18 cellular contexts compared by ENCODE assay signal in genomic region chr3:27089063-27089462, GRCh38.
"Had no signal": no experiment of that assay in that cellular context is flagged by ENCODE, and none has a peak within 500 bp of the region (broad histone marks: within the 10 kb centered on the region; RNA-seq: fewer than 3 reads in every experiment).

No MANE protein-coding gene starts in this region.

- H3K36me3 ChIP-seq: breast epithelium, neutrophil, SJSA1 had no signal

- H3K36me3 Mint-ChIP-seq: activated naive CD8-positive, alpha-beta T cell treated with anti-CD3 and anti-CD28 coated beads for 36 hours; naive thymus-derived CD8-positive, alpha-beta T cell; stimulated activated effector memory CD8-positive, alpha-beta T cell treated with anti-CD3 and anti-CD28 coated beads, Interleukin-12 subunit alpha, Interleukin-12 subunit beta, amount 100 ng/mL, for 72 hours had no signal

- H3K4me1 ChIP-seq: breast epithelium had no signal

- H3K4me2 ChIP-seq: smooth muscle cell had no signal

- H3K4me3 Mint-ChIP-seq: activated CD4-positive, alpha-beta memory T cell treated with anti-CD3 and anti-CD28 coated beads, Interleukin-2, amount 10 ng/mL, durations not matched to agents 7 days and 5 days; activated CD4-positive, alpha-beta T cell treated with anti-CD3 and anti-CD28 coated beads for 36 hours; activated naive CD8-positive, alpha-beta T cell treated with anti-CD3 and anti-CD28 coated beads for 36 hours; activated T-cell treated with anti-CD3 and anti-CD28 coated beads, Interleukin-2, amount 50 U/mL, for 72 hours; effector memory CD8-positive, alpha-beta T cell; naive thymus-derived CD8-positive, alpha-beta T cell; stimulated activated effector memory CD8-positive, alpha-beta T cell treated with anti-CD3 and anti-CD28 coated beads, Interleukin-12 subunit alpha, Interleukin-12 subunit beta, amount 100 ng/mL, for 72 hours had no signal

- H3K27ac ChIP-seq: breast epithelium, neutrophil, SJSA1 had no signal

- H3K27me3 ChIP-seq: breast epithelium, neutrophil, SJSA1 had no signal

- H3K27ac Mint-ChIP-seq: activated CD4-positive, alpha-beta memory T cell treated with anti-CD3 and anti-CD28 coated beads, Interleukin-2, amount 10 ng/mL, durations not matched to agents 7 days and 5 days; activated CD4-positive, alpha-beta T cell treated with anti-CD3 and anti-CD28 coated beads for 36 hours; activated naive CD8-positive, alpha-beta T cell treated with anti-CD3 and anti-CD28 coated beads for 36 hours; activated T-cell treated with anti-CD3 and anti-CD28 coated beads, Interleukin-2, amount 50 U/mL, for 72 hours; effector memory CD8-positive, alpha-beta T cell; naive thymus-derived CD8-positive, alpha-beta T cell; stimulated activated effector memory CD8-positive, alpha-beta T cell treated with anti-CD3 and anti-CD28 coated beads, Interleukin-12 subunit alpha, Interleukin-12 subunit beta, amount 100 ng/mL, for 72 hours had no signal

- H3K4me1 Mint-ChIP-seq: activated CD4-positive, alpha-beta memory T cell treated with anti-CD3 and anti-CD28 coated beads, Interleukin-2, amount 10 ng/mL, durations not matched to agents 7 days and 5 days; activated CD4-positive, alpha-beta T cell treated with anti-CD3 and anti-CD28 coated beads for 36 hours; activated naive CD8-positive, alpha-beta T cell treated with anti-CD3 and anti-CD28 coated beads for 36 hours; naive thymus-derived CD8-positive, alpha-beta T cell; stimulated activated effector memory CD8-positive, alpha-beta T cell treated with anti-CD3 and anti-CD28 coated beads, Interleukin-12 subunit alpha, Interleukin-12 subunit beta, amount 100 ng/mL, for 72 hours had no signal

- ATAC-seq: activated CD4-positive, alpha-beta T cell treated with anti-CD3 and anti-CD28 coated beads for 36 hours; activated T-cell treated with anti-CD3 and anti-CD28 coated beads, Interleukin-2, amount 50 U/mL, for 72 hours; effector memory CD8-positive, alpha-beta T cell; naive thymus-derived CD8-positive, alpha-beta T cell; stimulated activated effector memory CD8-positive, alpha-beta T cell treated with anti-CD3 and anti-CD28 coated beads, Interleukin-12 subunit alpha, Interleukin-12 subunit beta, amount 100 ng/mL, for 72 hours had no signal

- H3K4me3 ChIP-seq: breast epithelium, lung, SJSA1, smooth muscle cell had no signal

- H3K27me3 Mint-ChIP-seq: activated CD4-positive, alpha-beta memory T cell treated with anti-CD3 and anti-CD28 coated beads, Interleukin-2, amount 10 ng/mL, durations not matched to agents 7 days and 5 days; activated naive CD8-positive, alpha-beta T cell treated with anti-CD3 and anti-CD28 coated beads for 36 hours had no signal

- DNase-seq: activated CD4-positive, alpha-beta memory T cell treated with anti-CD3 and anti-CD28 coated beads, Interleukin-2, amount 10 ng/mL, durations not matched to agents 7 days and 5 days; activated CD4-positive, alpha-beta T cell treated with anti-CD3 and anti-CD28 coated beads for 36 hours; activated gamma-delta T cell treated with Interleukin-2 at 50 U/mL for 16 hours; activated naive CD8-positive, alpha-beta T cell treated with anti-CD3 and anti-CD28 coated beads for 36 hours; activated T-cell treated with anti-CD3 and anti-CD28 coated beads, Interleukin-2, amount 50 U/mL, for 72 hours; anterior cingulate cortex; cortex of kidney; effector memory CD8-positive, alpha-beta T cell; kidney; naive thymus-derived CD8-positive, alpha-beta T cell; T1000; trophoblast cell had no signal

- H3K9me3 Mint-ChIP-seq: activated CD4-positive, alpha-beta memory T cell treated with anti-CD3 and anti-CD28 coated beads, Interleukin-2, amount 10 ng/mL, durations not matched to agents 7 days and 5 days; activated naive CD8-positive, alpha-beta T cell treated with anti-CD3 and anti-CD28 coated beads for 36 hours; activated T-cell treated with anti-CD3 and anti-CD28 coated beads, Interleukin-2, amount 50 U/mL, for 72 hours; effector memory CD8-positive, alpha-beta T cell; stimulated activated effector memory CD8-positive, alpha-beta T cell treated with anti-CD3 and anti-CD28 coated beads, Interleukin-12 subunit alpha, Interleukin-12 subunit beta, amount 100 ng/mL, for 72 hours had no signal

- H3K9me3 ChIP-seq: breast epithelium, neutrophil, SJSA1 had no signal
